21 cellular contexts compared by ENCODE assay signal in the genomic region with DNA sequence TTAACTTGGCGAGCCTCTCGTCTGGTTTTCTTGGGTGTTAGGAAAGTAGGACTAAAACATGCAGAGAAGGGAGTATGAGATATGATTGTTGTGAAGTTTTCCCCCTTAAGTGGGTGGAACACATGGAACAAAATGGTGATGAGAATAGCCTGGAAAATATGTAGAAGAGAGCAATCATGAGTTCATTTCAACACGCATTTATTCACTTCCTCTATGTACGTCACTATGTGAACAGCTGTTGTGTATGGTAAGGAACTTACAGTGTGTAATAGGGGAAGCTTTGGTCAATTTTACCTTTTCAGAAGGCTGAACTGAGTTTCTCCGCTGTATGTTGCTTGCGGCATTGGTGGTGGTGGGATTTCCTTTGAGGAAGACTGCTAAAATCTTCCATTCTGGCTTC.
"Had no signal": no experiment of that assay in that cellular context is flagged by ENCODE, and none has a peak within 500 bp of the region (broad histone marks: within the 10 kb centered on the region; RNA-seq: fewer than 3 reads in every experiment).

No MANE protein-coding gene starts in this region.

- H3K27ac ChIP-seq: breast epithelium, dorsolateral prefrontal cortex, transverse colon, uterus had no signal

- H3K36me3 ChIP-seq: breast epithelium, transverse colon, uterus had no signal

- H3K27me3 ChIP-seq: transverse colon, uterus had no signal

- H3K9me3 ChIP-seq: breast epithelium, mucosa of descending colon, transverse colon, uterus had no signal

- H3K27ac Mint-ChIP-seq: activated naive CD4-positive, alpha-beta T cell treated with anti-CD3 and anti-CD28 coated beads, Interleukin-2, amount 50 U/mL, for 72 hours; activated T-helper 17 cell treated with anti-CD3 and anti-CD28 coated beads, Interleukin-2, amount 50 U/mL, for 72 hours; effector memory CD8-positive, alpha-beta T cell; stimulated activated naive B cell treated with anti-CD40 and anti-IgM and Interleukin-4, amounts not matched to agents 10 μg/mL and 1 μg/mL and 100 μg/mL, for 72 hours; WTC11 had no signal

- H3K27me3 Mint-ChIP-seq: activated T-helper 17 cell treated with anti-CD3 and anti-CD28 coated beads, Interleukin-2, amount 50 U/mL, for 72 hours; central memory CD8-positive, alpha-beta T cell; effector memory CD8-positive, alpha-beta T cell; stimulated activated naive B cell treated with anti-CD40 and anti-IgM and Interleukin-4, amounts not matched to agents 10 μg/mL and 1 μg/mL and 100 μg/mL, for 72 hours had no signal

- ATAC-seq: activated naive CD4-positive, alpha-beta T cell treated with anti-CD3 and anti-CD28 coated beads, Interleukin-2, amount 50 U/mL, for 72 hours; activated T-helper 17 cell treated with anti-CD3 and anti-CD28 coated beads, Interleukin-2, amount 50 U/mL, for 72 hours; effector memory CD8-positive, alpha-beta T cell; esophagus mucosa; left colon; mucosa of descending colon; sciatic nerve; stimulated activated naive B cell treated with anti-CD40 and anti-IgM and Interleukin-4, amounts not matched to agents 10 μg/mL and 1 μg/mL and 100 μg/mL, for 72 hours; WTC11 had no signal

- H3K4me1 ChIP-seq: breast epithelium, transverse colon, uterus had no signal

- DNase-seq: activated T-cell treated with anti-CD3 and anti-CD28 coated beads, Interleukin-2, amount 50 U/mL, for 1 hour; dorsolateral prefrontal cortex; effector memory CD8-positive, alpha-beta T cell; left colon; mesenchymal stem cell; mucosa of descending colon; occipital lobe; stimulated activated CD4-positive, alpha-beta T cell treated with anti-CD3 and anti-CD28 coated beads, Interleukin-15, amount 100 ng/mL, for 24 hours; stimulated activated CD4-positive, alpha-beta T cell treated with anti-CD3 and anti-CD28 coated beads, Interleukin-2, amount 100 ng/mL, for 48 hours; stimulated activated CD8-positive, alpha-beta memory T cell treated with anti-CD3 and anti-CD28 coated beads, Interleukin-4, amount 100 ng/mL, for 48 hours; stimulated activated naive B cell treated with anti-CD40 and anti-IgM and Interleukin-4, amounts not matched to agents 10 μg/mL and 1 μg/mL and 100 μg/mL, for 72 hours; T-helper 9 cell; transverse colon; uterus had no signal

- H3K4me1 Mint-ChIP-seq: activated T-helper 17 cell treated with anti-CD3 and anti-CD28 coated beads, Interleukin-2, amount 50 U/mL, for 72 hours; central memory CD8-positive, alpha-beta T cell; stimulated activated naive B cell treated with anti-CD40 and anti-IgM and Interleukin-4, amounts not matched to agents 10 μg/mL and 1 μg/mL and 100 μg/mL, for 72 hours; WTC11 had no signal

- H3K9me3 Mint-ChIP-seq: activated naive CD4-positive, alpha-beta T cell treated with anti-CD3 and anti-CD28 coated beads, Interleukin-2, amount 50 U/mL, for 72 hours; activated T-helper 17 cell treated with anti-CD3 and anti-CD28 coated beads, Interleukin-2, amount 50 U/mL, for 72 hours; central memory CD8-positive, alpha-beta T cell; effector memory CD8-positive, alpha-beta T cell; stimulated activated naive B cell treated with anti-CD40 and anti-IgM and Interleukin-4, amounts not matched to agents 10 μg/mL and 1 μg/mL and 100 μg/mL, for 72 hours; WTC11 had no signal

- H3K4me3 ChIP-seq: breast epithelium, dorsolateral prefrontal cortex, mucosa of descending colon, transverse colon, uterus had no signal

- H3K4me3 Mint-ChIP-seq: activated T-helper 17 cell treated with anti-CD3 and anti-CD28 coated beads, Interleukin-2, amount 50 U/mL, for 72 hours; central memory CD8-positive, alpha-beta T cell; effector memory CD8-positive, alpha-beta T cell; stimulated activated naive B cell treated with anti-CD40 and anti-IgM and Interleukin-4, amounts not matched to agents 10 μg/mL and 1 μg/mL and 100 μg/mL, for 72 hours; WTC11 had no signal
